ENCODE assay signal across 1 cellular context in the genomic region with DNA sequence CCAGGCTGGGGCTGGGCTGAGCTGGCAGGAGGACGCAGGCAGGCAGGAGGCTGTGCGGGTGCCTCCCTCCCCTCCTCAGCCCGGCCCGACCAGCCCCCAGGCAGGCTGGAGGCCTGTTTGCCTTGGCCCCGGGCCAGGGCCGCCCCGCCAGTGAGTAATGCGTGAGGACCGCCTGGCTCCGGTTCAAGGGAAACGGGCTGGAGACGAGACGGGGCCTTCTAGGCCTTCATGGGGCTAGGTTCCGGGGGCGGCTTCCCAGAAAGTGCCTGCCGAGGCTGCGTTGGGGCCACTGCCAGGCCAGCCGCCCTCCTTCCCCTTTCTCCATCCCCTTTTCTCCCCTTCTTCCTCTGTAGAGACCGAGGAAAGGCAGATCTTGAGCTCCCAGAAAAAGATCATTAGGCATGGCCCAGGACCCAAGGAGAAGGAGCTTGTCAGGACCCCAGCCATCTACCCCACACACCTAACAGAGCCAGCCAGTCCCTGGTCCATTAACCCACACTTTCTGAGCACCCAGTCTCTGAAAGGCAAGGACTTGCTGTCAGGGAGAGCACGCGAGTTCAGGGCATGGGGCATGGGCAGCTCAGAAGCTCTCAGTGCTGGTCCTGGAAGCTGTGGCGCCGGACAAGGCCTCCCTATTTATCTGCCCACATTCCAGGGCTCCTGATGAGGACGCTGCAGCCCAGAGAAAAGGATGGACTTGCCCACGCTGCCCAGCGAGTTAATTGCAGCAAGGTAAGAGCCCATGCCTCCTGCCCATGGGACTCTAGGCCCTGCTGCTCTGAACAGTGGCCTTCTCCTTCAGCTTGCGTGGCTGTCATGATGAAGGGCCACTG.
A peak's percentile ranks its signal among the peaks of the same experiment; 100 is the strongest.
TF ChIP-seq lines count a peak whose summit lies in the region.

No MANE protein-coding gene starts in this region.

TF ChIP-seq in endothelial cell of umbilical vein, 7 proteins besides CTCF, POLR2A, EP300 and RAD21:
- TF ChIP-seq JUN (IDR thresholded peaks at IDR 0.05; ENCODE audit: borderline replicate concordance, insufficient read depth, insufficient read length, low read depth): peak; percentile 50
- TF ChIP-seq MYC (IDR thresholded peaks at IDR 0.05; ENCODE audit: low read depth, low read length): no peak
- peak; percentile 99 for TF ChIP-seq POLR2AphosphoS5 (IDR thresholded peaks at IDR 0.05; ENCODE audit: insufficient read depth, low read depth, low read length)
- peak; percentile 94 for TF ChIP-seq FOS (IDR thresholded peaks at IDR 0.05; ENCODE audit: borderline replicate concordance, insufficient read depth, low read length)
- TF ChIP-seq, protein P1, sequence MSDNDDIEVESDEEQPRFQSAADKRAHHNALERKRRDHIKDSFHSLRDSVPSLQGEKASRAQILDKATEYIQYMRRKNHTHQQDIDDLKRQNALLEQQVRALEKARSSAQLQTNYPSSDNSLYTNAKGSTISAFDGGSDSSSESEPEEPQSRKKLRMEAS (IDR thresholded peaks at IDR 0.05; ENCODE audit: insufficient read depth, insufficient read length): peak; percentile 22
- TF ChIP-seq GATA2 (IDR thresholded peaks at IDR 0.05; ENCODE audit: insufficient read depth, insufficient read length, low read depth, low read length): peak; percentile 28
- TF ChIP-seq EZH2 (IDR thresholded peaks at IDR 0.05; ENCODE audit: borderline replicate concordance, low read depth, low read length, severe bottlenecking): no peak
